Comparison of ENCODE assay signal across 30 cellular contexts in the genomic region with DNA sequence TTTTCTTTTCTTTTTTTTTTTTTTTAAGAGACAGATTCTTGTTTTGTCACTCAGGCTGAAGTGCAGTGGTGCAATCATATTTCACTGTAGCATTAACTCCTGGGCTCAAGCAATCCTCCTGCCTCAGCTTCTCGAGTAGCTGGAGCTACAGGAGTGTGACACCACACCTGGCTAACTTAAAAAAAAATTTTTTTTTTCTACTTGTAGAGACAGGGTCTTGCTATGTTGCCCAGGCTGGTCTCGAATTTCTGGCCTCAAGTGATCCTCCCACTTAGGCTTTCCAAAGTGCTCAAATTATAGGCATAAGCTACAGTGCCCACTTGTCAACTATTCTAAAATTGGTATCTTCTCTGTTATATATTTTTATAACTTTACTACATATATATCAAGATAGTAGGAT. TPM values are rescaled to one million over a fixed set of nuclear protein-coding genes. Genes with fewer than 3 reads are reported as not detected.
DNase-seq lines count a peak whose midpoint lies in the region; ATAC-seq and TF ChIP-seq lines count a peak whose summit lies in the region.
"Had no signal": no experiment of that assay in that cellular context is flagged by ENCODE, and none has a peak within 500 bp of the region (broad histone marks: within the 10 kb centered on the region; RNA-seq: fewer than 3 reads in every experiment).

No MANE protein-coding gene starts in this region.

- H3K9me3 ChIP-seq in BLaER1 (no peaks in the 10 kb centered on the region), upper lobe of left lung (no peaks in the 10 kb centered on the region)
- H3K9me3 ChIP-seq: adrenal gland, body of pancreas, SJSA1, thoracic aorta had no signal

- H4K20me1 ChIP-seq in BLaER1 (peaks cover 33% of the 10 kb centered on the region), KMS-11 (ENCODE audit: insufficient read depth) (no peaks in the 10 kb centered on the region)

- no peak for DNase-seq in T-helper 2 cell treated with Interferon-gamma antibody and Interleukin-4, amounts not matched to agents 5 μg/mL and 100 μg/mL, for 36 hours (ENCODE audit: low spot score)
- DNase-seq in T-helper 2 cell (no peak), hypothalamus (lab: John Stamatoyannopoulos, UW) (no peak), upper lobe of left lung (no peak)
- DNase-seq: 8988T; activated CD4-positive, alpha-beta T cell treated with anti-CD3 and anti-CD28 coated beads, Interleukin-2, amount 50 U/mL, for 4 hours; activated CD8-positive, alpha-beta memory T cell treated with anti-CD3 and anti-CD28 coated beads, Interleukin-2, amount 50 U/mL, for 48 hours; activated effector memory CD4-positive, alpha-beta T cell treated with anti-CD3 and anti-CD28 coated beads, Interleukin-2, amount 50 U/mL, for 16 hours; adrenal gland; body of pancreas; erythroblast; glutamatergic neuron; NCI-H1092 treated with DMSO at 0.1 percent for 48 hours; NCI-H187; NCI-H2171 treated with DMSO at 0.1 percent for 48 hours; NCI-H510A; OCI-M1; small intestine; stimulated activated naive CD4-positive, alpha-beta T cell treated with Interleukin-2 at 50 U/mL for 16 hours had no signal

- TF ChIP-seq POLR2A in upper lobe of left lung (IDR thresholded peaks at IDR 0.05) = no peak

- H3K27me3 Mint-ChIP-seq in T-helper 2 cell treated with Interferon-gamma antibody and Interleukin-4, amounts not matched to agents 5 μg/mL and 100 μg/mL, for 36 hours (ENCODE audit: low read depth) = no peaks in the 10 kb centered on the region
- no peaks in the 10 kb centered on the region for H3K27me3 Mint-ChIP-seq in activated naive CD8-positive, alpha-beta T cell
- H3K27me3 Mint-ChIP-seq: central memory CD8-positive, alpha-beta T cell had no signal

- H3K79me2 ChIP-seq in KMS-11 (ENCODE audit: insufficient read depth, low read depth) = peaks cover 94% of the 10 kb centered on the region

- peak overlapping the region; percentile 94 for H3K27ac ChIP-seq in BLaER1
- H3K27ac ChIP-seq in KMS-11 = peak overlapping the region; percentile 18; the same call in 1 of the 2 replicates
- no peak overlapping the region for H3K27ac ChIP-seq in upper lobe of left lung
- H3K27ac ChIP-seq: adrenal gland, RWPE1, SJSA1, thoracic aorta had no signal

- peak overlapping the region; percentile 76 for H3K4me3 ChIP-seq in BLaER1
- H3K4me3 ChIP-seq in KMS-11 (IDR thresholded peaks at IDR 0.05; ENCODE audit: insufficient read depth, low read depth, low read length) = no peak overlapping the region
- H3K4me3 ChIP-seq in upper lobe of left lung = no peak overlapping the region
- H3K4me3 ChIP-seq: adrenal gland, body of pancreas, SJSA1, thoracic aorta had no signal

- peak overlapping the region; percentile 68 for H3K9ac ChIP-seq in BLaER1
- H3K9ac ChIP-seq in KMS-11 = no peak overlapping the region

- whole genome bisulfite sequencing in upper lobe of left lung, 2 donors = 63 to 86% methylated on average over 2 of the region's 2 CpGs

- H3K4me2 ChIP-seq in BLaER1 = peak overlapping the region; percentile 87
- H3K4me2 ChIP-seq in KMS-11 = 0 out of 2 replicates have a peak overlapping the region, but pooled peaks have one; percentile 34

- H3K36me3 ChIP-seq in BLaER1 (peaks cover 24% of the 10 kb centered on the region), KMS-11 (ENCODE audit: insufficient read depth) (no peaks in the 10 kb centered on the region), upper lobe of left lung (no peaks in the 10 kb centered on the region)
- H3K36me3 ChIP-seq: adrenal gland, SJSA1, thoracic aorta had no signal

- no peak for TF ChIP-seq EP300 in upper lobe of left lung (IDR thresholded peaks at IDR 0.05)

- H3K27ac Mint-ChIP-seq in T-helper 2 cell treated with Interferon-gamma antibody and Interleukin-4, amounts not matched to agents 5 μg/mL and 100 μg/mL, for 36 hours = no peak overlapping the region
- H3K27ac Mint-ChIP-seq in activated naive CD8-positive, alpha-beta T cell = peak overlapping the region; percentile 5

- H2AFZ ChIP-seq in KMS-11 (ENCODE audit: low read depth) = no peak overlapping the region

- peaks cover 47% of the 10 kb centered on the region for H3K36me3 Mint-ChIP-seq in T-helper 2 cell treated with Interferon-gamma antibody and Interleukin-4, amounts not matched to agents 5 μg/mL and 100 μg/mL, for 36 hours (ENCODE audit: low read depth)
- H3K36me3 Mint-ChIP-seq in activated naive CD8-positive, alpha-beta T cell = peaks cover 9% of the 10 kb centered on the region

- TF ChIP-seq CTCF in KMS-11 (conservative IDR thresholded peaks at IDR 0.05; ENCODE audit: low read depth, low read length) (no peak), upper lobe of left lung (IDR thresholded peaks at IDR 0.05) (no peak)

- peak overlapping the region; percentile 40 for H3K4me3 Mint-ChIP-seq in T-helper 2 cell treated with Interferon-gamma antibody and Interleukin-4, amounts not matched to agents 5 μg/mL and 100 μg/mL, for 36 hours
- H3K4me3 Mint-ChIP-seq in activated naive CD8-positive, alpha-beta T cell = no peak overlapping the region
- H3K4me3 Mint-ChIP-seq: central memory CD8-positive, alpha-beta T cell had no signal

- H3K4me1 ChIP-seq in BLaER1 = peaks cover 57% of the 10 kb centered on the region
- H3K4me1 ChIP-seq in KMS-11 (ENCODE audit: low read depth, poor library complexity, severe bottlenecking) = peaks cover 83% of the 10 kb centered on the region
- peaks cover 28 to 44% (median 36%) of the 10 kb centered on the region in 4 donors for H3K4me1 ChIP-seq in upper lobe of left lung

- H3K9me3 Mint-ChIP-seq in T-helper 2 cell treated with Interferon-gamma antibody and Interleukin-4, amounts not matched to agents 5 μg/mL and 100 μg/mL, for 36 hours = no peaks in the 10 kb centered on the region
- H3K9me3 Mint-ChIP-seq in activated naive CD8-positive, alpha-beta T cell (ENCODE audit: low read depth) = no peaks in the 10 kb centered on the region
- H3K9me3 Mint-ChIP-seq: central memory CD8-positive, alpha-beta T cell had no signal

- H3K4me1 Mint-ChIP-seq in T-helper 2 cell treated with Interferon-gamma antibody and Interleukin-4, amounts not matched to agents 5 μg/mL and 100 μg/mL, for 36 hours (ENCODE audit: low read depth) = peaks cover 64% of the 10 kb centered on the region
- peaks cover 70% of the 10 kb centered on the region for H3K4me1 Mint-ChIP-seq in activated naive CD8-positive, alpha-beta T cell (ENCODE audit: low read depth)

- no peak for ATAC-seq in HG02981 (IDR thresholded peaks at IDR 0.05; ENCODE audit: unreplicated experiment)
- ATAC-seq in upper lobe of left lung (ENCODE audit: low FRiP score in 2 of 2) = no peak
- ATAC-seq: activated CD4-positive, CD25-positive, alpha-beta regulatory T cell treated with anti-CD3 and anti-CD28 coated beads, Interleukin-2, amount 50 U/mL, for 24 hours; body of pancreas; HCT116; left lobe of liver had no signal

- H3K27me3 ChIP-seq in BLaER1 (no peaks in the 10 kb centered on the region), KMS-11 (ENCODE audit: insufficient read depth, low read depth) (no peaks in the 10 kb centered on the region), upper lobe of left lung (no peaks in the 10 kb centered on the region)
- H3K27me3 ChIP-seq: adrenal gland, body of pancreas, SJSA1 had no signal

RNA-seq across cellular contexts. Expression of a gene that starts 6.6 kb away (rescaled TPM):
- total RNA-seq in upper lobe of left lung = 100 to 1,000 TPM in 1 of 6 donors, 10 to 100 TPM in 5; 52.6 to 134 (median 78.6) TPM

RNA-seq across cellular contexts. Expression of a gene that starts 48.8 kb away (rescaled TPM):
- total RNA-seq in upper lobe of left lung = 10 to 100 TPM in 2 of 6 donors, 1 to 10 TPM in 4; 7.0 to 18.3 (median 8.9) TPM

Comparison
In these comparisons a context has a peak if more than half of its experiments do, and no peak if none do; other contexts are left out.
1. H3K27ac ChIP-seq: peak in BLaER1 (single experiment) and KMS-11 (single experiment); none in upper lobe of left lung (0 of 4).